ENCODE assay signal across 21 cellular contexts in the genomic region with DNA sequence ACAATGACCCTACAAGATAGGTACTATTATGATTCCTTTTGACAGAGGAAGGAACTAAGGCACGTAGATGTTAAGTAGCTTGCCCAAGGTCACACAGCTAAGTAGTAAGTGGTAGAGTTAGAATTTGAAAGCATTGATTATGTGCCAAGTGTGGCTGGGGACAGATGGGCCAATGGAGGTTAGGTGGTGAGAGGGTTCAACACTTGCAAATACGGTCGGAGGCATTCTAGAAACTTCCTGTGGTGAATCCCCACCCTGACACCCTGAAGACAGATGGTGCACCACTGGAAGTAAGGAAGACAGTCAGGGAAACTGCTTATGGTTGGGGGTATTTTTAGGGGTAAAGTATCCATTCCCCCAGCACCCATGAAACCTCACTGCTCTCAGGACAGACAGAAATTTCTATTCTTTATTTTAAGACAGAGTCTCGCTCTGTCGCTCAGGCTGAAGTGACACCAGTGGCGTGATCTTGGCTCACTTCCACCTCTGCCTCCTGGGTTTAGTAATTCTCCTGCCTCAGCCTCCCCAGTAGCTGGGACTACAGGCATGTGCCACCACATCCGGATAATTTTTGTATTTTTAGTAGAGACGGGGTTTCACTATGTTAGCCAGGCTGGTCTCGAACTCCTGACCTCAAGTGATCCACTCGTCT.
DNase-seq lines count a peak whose midpoint lies in the region; ATAC-seq, FAIRE-seq and TF ChIP-seq lines count a peak whose summit lies in the region.
"Had no signal": no experiment of that assay in that cellular context is flagged by ENCODE, and none has a peak within 500 bp of the region (broad histone marks: within the 10 kb centered on the region; RNA-seq: fewer than 3 reads in every experiment).

No MANE protein-coding gene starts in this region.

- no peaks in the 10 kb centered on the region for H3K79me2 ChIP-seq in GM12878 (ENCODE audit: control insufficient read depth, insufficient read depth, low read length)

- BruUV-seq in GM12878 (replicated peaks; lab: Mats Ljungman, UMichigan), result no TSS peak

- peak overlapping the region; percentile 71 for H3K4me2 ChIP-seq in BLaER1
- H3K4me2 ChIP-seq in GM12878 (ENCODE audit: control insufficient read depth, insufficient read depth), result peak overlapping the region; percentile 54; the same call in 1 of the 2 replicates

- TF ChIP-seq EP300 in GM12878 (IDR thresholded peaks at IDR 0.05; ENCODE audit: borderline replicate concordance in 1 of 2, control insufficient read depth in 1 of 2, low read depth in 2 of 2, low read length in 2 of 2), result no peak

- H3K9ac ChIP-seq in BLaER1, result no peak overlapping the region
- H3K9ac ChIP-seq in GM12878 (ENCODE audit: control insufficient read depth, insufficient read depth, low read length), result no peak overlapping the region

- WGBS in GM12878 (ENCODE audit: insufficient coverage, insufficient replicate concordance, low lambda C conversion rate, missing lambda C conversion rate), result 38% methylated on average over 10 of the region's 10 CpGs

- no peak overlapping the region for H3K4me3 ChIP-seq in BLaER1
- no peak overlapping the region for H3K4me3 ChIP-seq in GM12878
- H3K4me3 ChIP-seq in right atrium auricular region, result no peak overlapping the region
- H3K4me3 ChIP-seq: SJSA1 had no signal

- DNase-seq in GM12878 (ENCODE audit: low read depth, low spot score) (peak; percentile 57), right atrium auricular region (ENCODE audit: low spot score) (no peak), activated T-cell treated with anti-CD3 and anti-CD28 coated beads for 4 hours (no peak)
- DNase-seq: ACHN; C1 segment of cervical spinal cord; CD8-positive, alpha-beta T cell; DND-41; H7; Karpas-422; NCI-H1694; NCI-H2081 treated with DMSO at 0.1 percent for 48 hours; NCI-H446 treated with DMSO at 0.1 percent for 48 hours; NCI-H526 treated with DMSO at 0.1 percent for 48 hours had no signal

- H3K27ac ChIP-seq in BLaER1, result peak overlapping the region; percentile 12; the same call in 1 of the 2 replicates
- peak overlapping the region; percentile 46 for H3K27ac ChIP-seq in GM12878 (ENCODE audit: control insufficient read depth, insufficient read depth)
- H3K27ac ChIP-seq in right atrium auricular region, result no peak overlapping the region
- H3K27ac ChIP-seq: 22Rv1, SJSA1 had no signal

- RAD21 ChIA-PET in GM12878 (lab: Charles Lee; ENCODE audit: unreplicated experiment), result interaction anchor here (0.9 kb wide), 1 partner anchor 11 kb away, joined by 3 read pairs; no protein-coding TSS in a partner anchor

- TF ChIP-seq POLR2A in GM12878 (IDR thresholded peaks at IDR 0.05; ENCODE audit: low read depth, low read length), result no peak

- no peaks in the 10 kb centered on the region for H4K20me1 ChIP-seq in BLaER1
- H4K20me1 ChIP-seq in GM12878 (ENCODE audit: control insufficient read depth, insufficient read depth), result no peaks in the 10 kb centered on the region

- no peak overlapping the region for H2AFZ ChIP-seq in GM12878 (ENCODE audit: control insufficient read depth, low read depth, low read length)

- H3K9me3 ChIP-seq in BLaER1 (peaks cover 23% of the 10 kb centered on the region), GM12878 (replicated peaks; ENCODE audit: control insufficient read depth, insufficient read depth, low read length) (no peaks in the 10 kb centered on the region; the same call in 1 of the 3 replicates), right atrium auricular region (no peaks in the 10 kb centered on the region)
- H3K9me3 ChIP-seq: SJSA1 had no signal

- in situ Hi-C loops in GM12878 (cut with MboI), result no loop called here

- no peak for TF ChIP-seq RAD21 in GM12878 (IDR thresholded peaks at IDR 0.05; ENCODE audit: insufficient read depth, low read depth, low read length)

- H3K36me3 ChIP-seq in BLaER1, result peaks cover 11% of the 10 kb centered on the region; the same call in 1 of the 2 replicates
- H3K36me3 ChIP-seq in GM12878 (ENCODE audit: control insufficient read depth in 2 of 2, insufficient read depth in 2 of 2, low read length in 1 of 2), result no peaks in the 10 kb centered on the region
- no peaks in the 10 kb centered on the region for H3K36me3 ChIP-seq in right atrium auricular region
- H3K36me3 ChIP-seq: SJSA1 had no signal

- CTCF ChIA-PET in GM12878 (lab: Yijun Ruan, JAX), result interaction anchor here (1.8 to 2.8 kb wide), 2 partner anchors 10 to 12 kb away, joined by 6 to 11 read pairs; no protein-coding TSS in a partner anchor

- H3K27me3 ChIP-seq in BLaER1 (no peaks in the 10 kb centered on the region), GM12878 (replicated peaks in 1 of 2; ENCODE audit: control insufficient read depth in 2 of 2, insufficient read depth in 2 of 2, low read length in 1 of 2) (no peaks in the 10 kb centered on the region), right atrium auricular region (no peaks in the 10 kb centered on the region)
- H3K27me3 ChIP-seq: SJSA1 had no signal

- intact Hi-C loops in GM12878 (cut with micrococcal nuclease; ENCODE audit: unreplicated experiment), result no loop called here

- TF ChIP-seq CTCF in GM12878 (IDR thresholded peaks at IDR 0.05 in 2 of 3, conservative IDR thresholded peaks at IDR 0.05 in 1 of 3; ENCODE audit: control insufficient read depth in 2 of 3, extremely low read depth in 1 of 3, insufficient read depth in 1 of 3, low read depth in 3 of 3, low read length in 3 of 3) (no peak), right atrium auricular region (IDR thresholded peaks at IDR 0.05) (no peak)

- SMC1A ChIA-PET in GM12878 (lab: Charles Lee; ENCODE audit: uncharacterized antibody, unreplicated experiment), result interaction anchor here (1.6 to 2.1 kb wide), 2 partner anchors 8 to 10 kb away, joined by 6 to 7 read pairs; no protein-coding TSS in a partner anchor

- peak; percentile 50 for ATAC-seq in GM19025 (IDR thresholded peaks at IDR 0.05; ENCODE audit: low read depth, unreplicated experiment)
- ATAC-seq in HG02798 (IDR thresholded peaks at IDR 0.05; ENCODE audit: poor library complexity, unreplicated experiment), result peak; percentile 42
- peak; percentile 67 for ATAC-seq in GM12878
- no peak for ATAC-seq in GM19324 (IDR thresholded peaks at IDR 0.05; ENCODE audit: low FRiP score, unreplicated experiment)
- no peak for ATAC-seq in HG03469 (IDR thresholded peaks at IDR 0.05; ENCODE audit: unreplicated experiment)
- ATAC-seq: CD8-positive, alpha-beta T cell; Right ventricle myocardium inferior had no signal

- FAIRE-seq in GM12878 (lab: Jason Lieb, UNC), result no peak

- POLR2A ChIA-PET in GM12878 (lab: Charles Lee), result no interaction called here

- peaks cover 32% of the 10 kb centered on the region for H3K4me1 ChIP-seq in BLaER1
- H3K4me1 ChIP-seq in GM12878 (ENCODE audit: control insufficient read depth, insufficient read depth, low read length), result peaks cover 22% of the 10 kb centered on the region
- peaks cover 0 to 11% of the 10 kb centered on the region in 2 donors for H3K4me1 ChIP-seq in right atrium auricular region
- H3K4me1 ChIP-seq: SJSA1 had no signal

TF ChIP-seq in GM12878, 131 proteins besides CTCF, POLR2A, EP300 and RAD21 (continues in another document):
- TF ChIP-seq, protein P1, sequence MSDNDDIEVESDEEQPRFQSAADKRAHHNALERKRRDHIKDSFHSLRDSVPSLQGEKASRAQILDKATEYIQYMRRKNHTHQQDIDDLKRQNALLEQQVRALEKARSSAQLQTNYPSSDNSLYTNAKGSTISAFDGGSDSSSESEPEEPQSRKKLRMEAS (IDR thresholded peaks at IDR 0.05; ENCODE audit: low read depth, low read length), result no peak
- TF ChIP-seq NR2F1 (conservative IDR thresholded peaks at IDR 0.05) (no peak), ZSCAN29 (IDR thresholded peaks at IDR 0.05) (0 out of 2 replicates have a peak, but pooled peaks have one; percentile 20), FOS (IDR thresholded peaks at IDR 0.05; ENCODE audit: borderline replicate concordance, extremely low read depth, insufficient read length) (no peak), MTA2 (IDR thresholded peaks at IDR 0.05; ENCODE audit: low read depth) (no peak), ZNF274 (IDR thresholded peaks at IDR 0.05; ENCODE audit: insufficient read depth, insufficient read length) (no peak)
- TF ChIP-seq, protein P2, sequence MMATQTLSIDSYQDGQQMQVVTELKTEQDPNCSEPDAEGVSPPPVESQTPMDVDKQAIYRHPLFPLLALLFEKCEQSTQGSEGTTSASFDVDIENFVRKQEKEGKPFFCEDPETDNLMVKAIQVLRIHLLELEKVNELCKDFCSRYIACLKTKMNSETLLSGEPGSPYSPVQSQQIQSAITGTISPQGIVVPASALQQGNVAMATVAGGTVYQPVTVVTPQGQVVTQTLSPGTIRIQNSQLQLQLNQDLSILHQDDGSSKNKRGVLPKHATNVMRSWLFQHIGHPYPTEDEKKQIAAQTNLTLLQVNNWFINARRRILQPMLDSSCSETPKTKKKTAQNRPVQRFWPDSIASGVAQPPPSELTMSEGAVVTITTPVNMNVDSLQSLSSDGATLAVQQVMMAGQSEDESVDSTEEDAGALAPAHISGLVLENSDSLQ (IDR thresholded peaks at IDR 0.05), result peak; percentile 10; the same call in 1 of the 2 replicates
- TF ChIP-seq, protein P3, sequence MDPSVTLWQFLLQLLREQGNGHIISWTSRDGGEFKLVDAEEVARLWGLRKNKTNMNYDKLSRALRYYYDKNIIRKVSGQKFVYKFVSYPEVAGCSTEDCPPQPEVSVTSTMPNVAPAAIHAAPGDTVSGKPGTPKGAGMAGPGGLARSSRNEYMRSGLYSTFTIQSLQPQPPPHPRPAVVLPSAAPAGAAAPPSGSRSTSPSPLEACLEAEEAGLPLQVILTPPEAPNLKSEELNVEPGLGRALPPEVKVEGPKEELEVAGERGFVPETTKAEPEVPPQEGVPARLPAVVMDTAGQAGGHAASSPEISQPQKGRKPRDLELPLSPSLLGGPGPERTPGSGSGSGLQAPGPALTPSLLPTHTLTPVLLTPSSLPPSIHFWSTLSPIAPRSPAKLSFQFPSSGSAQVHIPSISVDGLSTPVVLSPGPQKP (IDR thresholded peaks at IDR 0.05; ENCODE audit: low read depth, low read length), result no peak
- TF ChIP-seq, protein P4, sequence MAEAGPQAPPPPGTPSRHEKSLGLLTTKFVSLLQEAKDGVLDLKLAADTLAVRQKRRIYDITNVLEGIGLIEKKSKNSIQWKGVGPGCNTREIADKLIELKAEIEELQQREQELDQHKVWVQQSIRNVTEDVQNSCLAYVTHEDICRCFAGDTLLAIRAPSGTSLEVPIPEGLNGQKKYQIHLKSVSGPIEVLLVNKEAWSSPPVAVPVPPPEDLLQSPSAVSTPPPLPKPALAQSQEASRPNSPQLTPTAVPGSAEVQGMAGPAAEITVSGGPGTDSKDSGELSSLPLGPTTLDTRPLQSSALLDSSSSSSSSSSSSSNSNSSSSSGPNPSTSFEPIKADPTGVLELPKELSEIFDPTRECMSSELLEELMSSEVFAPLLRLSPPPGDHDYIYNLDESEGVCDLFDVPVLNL (IDR thresholded peaks at IDR 0.05; ENCODE audit: low read depth, low read length), result no peak

Comparison
In these comparisons a context has a peak if more than half of its experiments do, and no peak if none do; other contexts are left out.
1. H3K27ac ChIP-seq: peak in BLaER1 (single experiment) and GM12878 (single experiment); none in right atrium auricular region (0 of 2).
2. ATAC-seq: peak in GM19025 (single experiment), HG02798 (single experiment) and GM12878 (single experiment); none in GM19324 (single experiment) and HG03469 (single experiment).